1 cellular context compared by ENCODE assay signal in the genomic region with DNA sequence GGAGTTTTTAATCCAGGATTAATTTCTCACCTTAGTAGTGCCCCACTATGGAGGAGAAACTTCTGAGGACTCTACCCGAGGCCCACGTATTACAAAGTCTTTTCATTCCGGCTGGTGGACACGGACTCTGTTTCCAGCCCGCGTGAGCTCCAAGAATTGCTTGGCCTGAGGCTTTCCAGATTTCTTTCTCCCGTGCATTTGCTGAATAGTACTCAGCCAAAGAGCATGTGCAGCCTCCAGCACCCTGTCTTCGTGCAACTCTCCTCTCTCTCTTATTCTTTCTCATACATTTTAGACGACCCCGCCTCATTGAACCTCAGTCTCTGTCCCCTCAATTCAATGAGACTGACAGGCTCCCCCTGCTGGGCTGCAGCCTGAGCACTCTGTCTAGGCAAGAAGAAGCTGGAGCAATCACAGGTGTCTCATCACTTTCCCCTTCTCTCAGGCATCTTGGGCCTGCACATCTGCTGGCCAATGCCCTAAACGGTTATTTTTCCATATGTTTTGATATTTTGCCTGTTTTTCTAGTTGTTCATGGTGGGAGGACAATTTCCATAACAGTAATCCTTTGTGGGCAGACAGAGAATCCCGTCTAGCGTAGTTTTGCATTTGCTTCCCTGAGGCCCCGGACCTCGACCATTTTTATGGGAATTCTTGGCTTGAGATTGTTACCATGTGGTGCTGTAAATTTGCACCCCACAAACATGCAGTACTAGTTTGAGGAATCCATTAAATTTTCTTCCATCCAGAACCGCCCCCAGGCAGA.
TF ChIP-seq lines count a peak whose summit lies in the region.

No MANE protein-coding gene starts in this region.

TF ChIP-seq in K562, 482 proteins besides CTCF, POLR2A, EP300 and RAD21 (continued from another document):
- TF ChIP-seq MYC (IDR thresholded peaks at IDR 0.05; ENCODE audit: low read depth, low read length): 0 out of 2 replicates have a peak, but pooled peaks have one; percentile 14
- no peak for TF ChIP-seq MYC (CRISPR knock-in tag; IDR thresholded peaks at IDR 0.05; ENCODE audit: borderline replicate concordance, low read depth)
- TF ChIP-seq, protein P1, sequence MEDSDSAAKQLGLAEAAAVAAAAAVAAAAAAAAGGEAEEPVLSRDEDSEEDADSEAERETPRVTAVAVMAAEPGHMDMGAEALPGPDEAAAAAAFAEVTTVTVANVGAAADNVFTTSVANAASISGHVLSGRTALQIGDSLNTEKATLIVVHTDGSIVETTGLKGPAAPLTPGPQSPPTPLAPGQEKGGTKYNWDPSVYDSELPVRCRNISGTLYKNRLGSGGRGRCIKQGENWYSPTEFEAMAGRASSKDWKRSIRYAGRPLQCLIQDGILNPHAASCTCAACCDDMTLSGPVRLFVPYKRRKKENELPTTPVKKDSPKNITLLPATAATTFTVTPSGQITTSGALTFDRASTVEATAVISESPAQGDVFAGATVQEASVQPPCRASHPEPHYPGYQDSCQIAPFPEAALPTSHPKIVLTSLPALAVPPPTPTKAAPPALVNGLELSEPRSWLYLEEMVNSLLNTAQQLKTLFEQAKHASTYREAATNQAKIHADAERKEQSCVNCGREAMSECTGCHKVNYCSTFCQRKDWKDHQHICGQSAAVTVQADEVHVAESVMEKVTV (CRISPR knock-in tag; IDR thresholded peaks at IDR 0.05): peak; percentile 54
- TF ChIP-seq ZNF444 (CRISPR knock-in tag; IDR thresholded peaks at IDR 0.05): no peak
- peak; percentile 96 for TF ChIP-seq CTCFL (IDR thresholded peaks at IDR 0.05; ENCODE audit: borderline replicate concordance, insufficient read depth, low read depth, low read length, poor library complexity, severe bottlenecking)
- no peak for TF ChIP-seq BRD4 (IDR thresholded peaks at IDR 0.05)
- TF ChIP-seq, protein P2, sequence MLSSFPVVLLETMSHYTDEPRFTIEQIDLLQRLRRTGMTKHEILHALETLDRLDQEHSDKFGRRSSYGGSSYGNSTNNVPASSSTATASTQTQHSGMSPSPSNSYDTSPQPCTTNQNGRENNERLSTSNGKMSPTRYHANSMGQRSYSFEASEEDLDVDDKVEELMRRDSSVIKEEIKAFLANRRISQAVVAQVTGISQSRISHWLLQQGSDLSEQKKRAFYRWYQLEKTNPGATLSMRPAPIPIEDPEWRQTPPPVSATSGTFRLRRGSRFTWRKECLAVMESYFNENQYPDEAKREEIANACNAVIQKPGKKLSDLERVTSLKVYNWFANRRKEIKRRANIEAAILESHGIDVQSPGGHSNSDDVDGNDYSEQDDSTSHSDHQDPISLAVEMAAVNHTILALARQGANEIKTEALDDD (IDR thresholded peaks at IDR 0.05): no peak
- 0 out of 2 replicates have a peak, but pooled peaks have one; percentile 33 for TF ChIP-seq TRIM28 (IDR thresholded peaks at IDR 0.05)
- no peak for TF ChIP-seq CSDE1 (IDR thresholded peaks at IDR 0.05)
- TF ChIP-seq PRPF4 (IDR thresholded peaks at IDR 0.05; ENCODE audit: insufficient read depth, low read depth, low read length, poor library complexity, severe bottlenecking): no peak
- TF ChIP-seq RCOR1 (IDR thresholded peaks at IDR 0.05; ENCODE audit: borderline replicate concordance in 1 of 2, low read depth in 2 of 2, low read length in 2 of 2): peak in 1 of 2 experiments; percentile 33; a peak in 1 of 4 replicates
- TF ChIP-seq ZNF354B (CRISPR knock-in tag; IDR thresholded peaks at IDR 0.05): no peak
- peak; percentile 74 for TF ChIP-seq SMC3 (conservative IDR thresholded peaks at IDR 0.05; ENCODE audit: insufficient read depth, low read depth, low read length)
- TF ChIP-seq YY1 (IDR thresholded peaks at IDR 0.05; ENCODE audit: borderline replicate concordance in 1 of 3, control insufficient read depth in 1 of 3, extremely low read depth in 1 of 3, insufficient read depth in 3 of 3, insufficient read length in 1 of 3, insufficient replicate concordance in 2 of 3, low read depth in 1 of 3, low read length in 2 of 3): peak in 1 of 3 experiments; percentile 38
- no peak for TF ChIP-seq ARID3A (IDR thresholded peaks at IDR 0.05; ENCODE audit: borderline replicate concordance, low read depth, low read length)
- no peak for TF ChIP-seq NCOA6 (IDR thresholded peaks at IDR 0.05)
- peak; percentile 32 to 37; a peak in 2 of 4 replicates for TF ChIP-seq NRF1 (conservative IDR thresholded peaks at IDR 0.05 in 1 of 2, IDR thresholded peaks at IDR 0.05 in 1 of 2)
- peak; percentile 37; the same call in 1 of the 2 replicates for TF ChIP-seq CTBP1 (IDR thresholded peaks at IDR 0.05; ENCODE audit: borderline replicate concordance)
- TF ChIP-seq, protein P3, sequence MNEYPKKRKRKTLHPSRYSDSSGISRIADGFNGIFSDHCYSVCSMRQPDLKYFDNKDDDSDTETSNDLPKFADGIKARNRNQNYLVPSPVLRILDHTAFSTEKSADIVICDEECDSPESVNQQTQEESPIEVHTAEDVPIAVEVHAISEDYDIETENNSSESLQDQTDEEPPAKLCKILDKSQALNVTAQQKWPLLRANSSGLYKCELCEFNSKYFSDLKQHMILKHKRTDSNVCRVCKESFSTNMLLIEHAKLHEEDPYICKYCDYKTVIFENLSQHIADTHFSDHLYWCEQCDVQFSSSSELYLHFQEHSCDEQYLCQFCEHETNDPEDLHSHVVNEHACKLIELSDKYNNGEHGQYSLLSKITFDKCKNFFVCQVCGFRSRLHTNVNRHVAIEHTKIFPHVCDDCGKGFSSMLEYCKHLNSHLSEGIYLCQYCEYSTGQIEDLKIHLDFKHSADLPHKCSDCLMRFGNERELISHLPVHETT (CRISPR knock-in tag; conservative IDR thresholded peaks at IDR 0.05 in 1 of 2, IDR thresholded peaks at IDR 0.05 in 1 of 2): no peak
- no peak for TF ChIP-seq TAF15 (IDR thresholded peaks at IDR 0.05; ENCODE audit: low read depth, low read length)
- 0 out of 2 replicates have a peak, but pooled peaks have one; percentile 10 for TF ChIP-seq TCF3 (CRISPR knock-in tag; IDR thresholded peaks at IDR 0.05)
- peak; percentile 54 for TF ChIP-seq L3MBTL2 (IDR thresholded peaks at IDR 0.05)
- 0 out of 2 replicates have a peak, but pooled peaks have one; percentile 16 for TF ChIP-seq SMARCC2 (IDR thresholded peaks at IDR 0.05; ENCODE audit: low read depth)
- peak; percentile 49 for TF ChIP-seq KLF16 (IDR thresholded peaks at IDR 0.05)
- TF ChIP-seq, protein P4, sequence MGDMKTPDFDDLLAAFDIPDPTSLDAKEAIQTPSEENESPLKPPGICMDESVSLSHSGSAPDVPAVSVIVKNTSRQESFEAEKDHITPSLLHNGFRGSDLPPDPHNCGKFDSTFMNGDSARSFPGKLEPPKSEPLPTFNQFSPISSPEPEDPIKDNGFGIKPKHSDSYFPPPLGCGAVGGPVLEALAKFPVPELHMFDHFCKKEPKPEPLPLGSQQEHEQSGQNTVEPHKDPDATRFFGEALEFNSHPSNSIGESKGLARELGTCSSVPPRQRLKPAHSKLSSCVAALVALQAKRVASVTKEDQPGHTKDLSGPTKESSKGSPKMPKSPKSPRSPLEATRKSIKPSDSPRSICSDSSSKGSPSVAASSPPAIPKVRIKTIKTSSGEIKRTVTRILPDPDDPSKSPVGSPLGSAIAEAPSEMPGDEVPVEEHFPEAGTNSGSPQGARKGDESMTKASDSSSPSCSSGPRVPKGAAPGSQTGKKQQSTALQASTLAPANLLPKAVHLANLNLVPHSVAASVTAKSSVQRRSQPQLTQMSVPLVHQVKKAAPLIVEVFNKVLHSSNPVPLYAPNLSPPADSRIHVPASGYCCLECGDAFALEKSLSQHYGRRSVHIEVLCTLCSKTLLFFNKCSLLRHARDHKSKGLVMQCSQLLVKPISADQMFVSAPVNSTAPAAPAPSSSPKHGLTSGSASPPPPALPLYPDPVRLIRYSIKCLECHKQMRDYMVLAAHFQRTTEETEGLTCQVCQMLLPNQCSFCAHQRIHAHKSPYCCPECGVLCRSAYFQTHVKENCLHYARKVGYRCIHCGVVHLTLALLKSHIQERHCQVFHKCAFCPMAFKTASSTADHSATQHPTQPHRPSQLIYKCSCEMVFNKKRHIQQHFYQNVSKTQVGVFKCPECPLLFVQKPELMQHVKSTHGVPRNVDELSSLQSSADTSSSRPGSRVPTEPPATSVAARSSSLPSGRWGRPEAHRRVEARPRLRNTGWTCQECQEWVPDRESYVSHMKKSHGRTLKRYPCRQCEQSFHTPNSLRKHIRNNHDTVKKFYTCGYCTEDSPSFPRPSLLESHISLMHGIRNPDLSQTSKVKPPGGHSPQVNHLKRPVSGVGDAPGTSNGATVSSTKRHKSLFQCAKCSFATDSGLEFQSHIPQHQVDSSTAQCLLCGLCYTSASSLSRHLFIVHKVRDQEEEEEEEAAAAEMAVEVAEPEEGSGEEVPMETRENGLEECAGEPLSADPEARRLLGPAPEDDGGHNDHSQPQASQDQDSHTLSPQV (IDR thresholded peaks at IDR 0.05): peak; percentile 24; the same call in 1 of the 2 replicates
- TF ChIP-seq ZNF239 (CRISPR knock-in tag; IDR thresholded peaks at IDR 0.05): no peak
- 0 out of 2 replicates have a peak, but pooled peaks have one; percentile 48 for TF ChIP-seq ZBTB7A (IDR thresholded peaks at IDR 0.05; ENCODE audit: borderline replicate concordance, control insufficient read depth, low read depth, low read length)
- TF ChIP-seq, protein P5, sequence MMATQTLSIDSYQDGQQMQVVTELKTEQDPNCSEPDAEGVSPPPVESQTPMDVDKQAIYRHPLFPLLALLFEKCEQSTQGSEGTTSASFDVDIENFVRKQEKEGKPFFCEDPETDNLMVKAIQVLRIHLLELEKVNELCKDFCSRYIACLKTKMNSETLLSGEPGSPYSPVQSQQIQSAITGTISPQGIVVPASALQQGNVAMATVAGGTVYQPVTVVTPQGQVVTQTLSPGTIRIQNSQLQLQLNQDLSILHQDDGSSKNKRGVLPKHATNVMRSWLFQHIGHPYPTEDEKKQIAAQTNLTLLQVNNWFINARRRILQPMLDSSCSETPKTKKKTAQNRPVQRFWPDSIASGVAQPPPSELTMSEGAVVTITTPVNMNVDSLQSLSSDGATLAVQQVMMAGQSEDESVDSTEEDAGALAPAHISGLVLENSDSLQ (IDR thresholded peaks at IDR 0.05): peak; percentile 37; the same call in 1 of the 2 replicates
- TF ChIP-seq ZNF384 (IDR thresholded peaks at IDR 0.05; ENCODE audit: low read depth, low read length): peak; percentile 55; the same call in 1 of the 2 replicates
- TF ChIP-seq JUND (IDR thresholded peaks at IDR 0.05; ENCODE audit: borderline replicate concordance, low read depth, low read length): peak; percentile 44; the same call in 1 of the 2 replicates
- TF ChIP-seq JUND (tag; IDR thresholded peaks at IDR 0.05; ENCODE audit: borderline replicate concordance, low read depth, low read length): 0 out of 3 replicates have a peak, but pooled peaks have one; percentile 34
- peak; percentile 19; the same call in 1 of the 2 replicates for TF ChIP-seq RB1 (IDR thresholded peaks at IDR 0.05; ENCODE audit: low read depth)
- TF ChIP-seq ATF7 (IDR thresholded peaks at IDR 0.05): peak; percentile 26; the same call in 1 of the 2 replicates
- TF ChIP-seq TAL1 (IDR thresholded peaks at IDR 0.05): no peak
- 0 out of 4 replicates have a peak, but pooled peaks of 1 of the 2 experiments have one; percentile 52 for TF ChIP-seq ARNT (IDR thresholded peaks at IDR 0.05)
- 0 out of 4 replicates have a peak, but pooled peaks of 1 of the 2 experiments have one; percentile 28 for TF ChIP-seq MAZ (CRISPR knock-in tag; conservative IDR thresholded peaks at IDR 0.05 in 1 of 2, IDR thresholded peaks at IDR 0.05 in 1 of 2)
- no peak for TF ChIP-seq CBX5 (IDR thresholded peaks at IDR 0.05; ENCODE audit: borderline replicate concordance, low read depth)
